ENCODE assay signal across 16 cellular contexts in genomic region chr3:40292637-40293036, GRCh38. TPM values are rescaled to one million over a fixed set of nuclear protein-coding genes. Genes with fewer than 3 reads are reported as not detected.
DNase-seq lines count a peak whose midpoint lies in the region; ATAC-seq and TF ChIP-seq lines count a peak whose summit lies in the region.
"Had no signal": no experiment of that assay in that cellular context is flagged by ENCODE, and none has a peak within 500 bp of the region (broad histone marks: within the 10 kb centered on the region; RNA-seq: fewer than 3 reads in every experiment).

No MANE protein-coding gene starts in this region.

- H3K9me3 ChIP-seq in ectodermal cell (ENCODE audit: control insufficient read depth, low read length) (peaks cover 3% of the 10 kb centered on the region), iPS-20b (ENCODE audit: insufficient read depth, low read depth, low read length) (no peaks in the 10 kb centered on the region), gastrocnemius medialis (no peaks in the 10 kb centered on the region)

- in situ Hi-C loops in gastrocnemius medialis (cut with MboI; ENCODE audit: low sequenced_read_pairs in 4 of 4), result no loop called here

- peak overlapping the region; percentile 32; the same call in 1 of the 2 replicates for H3K9ac ChIP-seq in iPS-20b (ENCODE audit: low read depth, low read length)
- H3K9ac ChIP-seq: BLaER1 treated with 17β-estradiol and CSF1 and Interleukin-3, amounts not matched to agents 10 nM and 100 nM had no signal

- TF ChIP-seq CTCF in coronary artery (IDR thresholded peaks at IDR 0.05) (no peak), gastrocnemius medialis (IDR thresholded peaks at IDR 0.05 in 4 of 5, conservative IDR thresholded peaks at IDR 0.05 in 1 of 5) (no peak)

- ATAC-seq in HG03520 (IDR thresholded peaks at IDR 0.05; ENCODE audit: unreplicated experiment), result no peak
- no peak for ATAC-seq in GM18520 (IDR thresholded peaks at IDR 0.05; ENCODE audit: unreplicated experiment)
- ATAC-seq in gastrocnemius medialis, result no peak
- ATAC-seq: activated T-cell treated with anti-CD3 and anti-CD28 coated beads, Interleukin-2, amount 50 U/mL, for 72 hours; esophagus mucosa had no signal

- TF ChIP-seq POLR2A in gastrocnemius medialis (IDR thresholded peaks at IDR 0.05), result no peak

- H3K4me3 ChIP-seq in ectodermal cell (ENCODE audit: insufficient read depth, low read depth, low read length) (no peak overlapping the region), iPS-20b (ENCODE audit: low read length) (peak overlapping the region; percentile 34; the same call in 1 of the 2 replicates), coronary artery (no peak overlapping the region), gastrocnemius medialis (no peak overlapping the region)
- H3K4me3 ChIP-seq: BLaER1 treated with 17β-estradiol and CSF1 and Interleukin-3, amounts not matched to agents 10 nM and 100 nM had no signal

- intact Hi-C loops in gastrocnemius medialis (cut with DNase I; ENCODE audit: low total_unique reads), result no loop called here

- DNase-seq in NCI-H2227 (lab: John Stamatoyannopoulos, UW; ENCODE audit: unreplicated experiment), result peak; percentile 3
- peak; percentile 89 for DNase-seq in pons (ENCODE audit: low spot score)
- no peak for DNase-seq in coronary artery (ENCODE audit: low spot score)
- no peak for DNase-seq in gastrocnemius medialis
- DNase-seq: activated T-cell treated with anti-CD3 and anti-CD28 coated beads, Interleukin-2, amount 50 U/mL, for 72 hours; DMS79 treated with DMSO at 0.1 percent for 48 hours; GOT3; NCI-H1092; stimulated activated CD4-positive, alpha-beta T cell treated with anti-CD3 and anti-CD28 coated beads, Interleukin-15, amount 100 ng/mL, for 24 hours; T1000 had no signal

- H3K36me3 ChIP-seq in ectodermal cell (ENCODE audit: control insufficient read depth, insufficient read depth, low read length) (no peaks in the 10 kb centered on the region), iPS-20b (ENCODE audit: insufficient read depth, low read depth, low read length) (no peaks in the 10 kb centered on the region), gastrocnemius medialis (no peaks in the 10 kb centered on the region)

- H3K27me3 ChIP-seq in ectodermal cell (ENCODE audit: control insufficient read depth, insufficient read depth, low read length, poor library complexity, severe bottlenecking), result no peaks in the 10 kb centered on the region
- no peaks in the 10 kb centered on the region for H3K27me3 ChIP-seq in iPS-20b (ENCODE audit: insufficient read depth, low read length)
- H3K27me3 ChIP-seq in gastrocnemius medialis, result no peaks in the 10 kb centered on the region
- H3K27me3 ChIP-seq: BLaER1 treated with 17β-estradiol and CSF1 and Interleukin-3, amounts not matched to agents 10 nM and 100 nM had no signal

- H3K4me1 ChIP-seq in ectodermal cell (ENCODE audit: control insufficient read depth, insufficient read depth, low read length) (no peaks in the 10 kb centered on the region), iPS-20b (ENCODE audit: insufficient read depth, low read length) (peaks cover 19% of the 10 kb centered on the region; the same call in 1 of the 2 replicates), gastrocnemius medialis (no peaks in the 10 kb centered on the region)
- H3K4me1 ChIP-seq: BLaER1 treated with 17β-estradiol and CSF1 and Interleukin-3, amounts not matched to agents 10 nM and 100 nM had no signal

- WGBS in ectodermal cell, 2 experiments, result 73 to 76% methylated on average over 4 of the region's 4 CpGs

- H3K27ac ChIP-seq in ectodermal cell (ENCODE audit: insufficient read depth, low read depth, low read length, poor library complexity, severe bottlenecking), result peak overlapping the region; percentile 84
- H3K27ac ChIP-seq in iPS-20b (ENCODE audit: low read length), result no peak overlapping the region
- H3K27ac ChIP-seq in coronary artery, result no peak overlapping the region
- H3K27ac ChIP-seq in gastrocnemius medialis, result peak overlapping the region in 2 of 4 donors; percentile 2 to 49
- H3K27ac ChIP-seq: BLaER1 treated with 17β-estradiol and CSF1 and Interleukin-3, amounts not matched to agents 10 nM and 100 nM had no signal

RNA-seq across cellular contexts. Expression of gene EIF1B, which starts 16.9 kb away (rescaled TPM):
- 135 TPM for polyA plus RNA-seq in ectodermal cell (2013, experiment 1 of 4)
- 132 TPM for polyA plus RNA-seq in ectodermal cell (2013, experiment 2 of 4)
- 143 TPM for polyA plus RNA-seq in ectodermal cell (2013, experiment 3 of 4)
- 155 TPM for polyA plus RNA-seq in ectodermal cell (2013, experiment 4 of 4)
- 10 to 100 TPM; 12.9 to 32.7 (median 24.5) TPM for total RNA-seq in gastrocnemius medialis

Comparison
In these comparisons a context has a peak if more than half of its experiments do, and no peak if none do; other contexts are left out.
1. DNase-seq: peak in NCI-H2227 (single experiment) and pons (single experiment); none in coronary artery (single experiment) and gastrocnemius medialis (0 of 2).